Comparison of ENCODE assay signal across 25 cellular contexts in the genomic region with DNA sequence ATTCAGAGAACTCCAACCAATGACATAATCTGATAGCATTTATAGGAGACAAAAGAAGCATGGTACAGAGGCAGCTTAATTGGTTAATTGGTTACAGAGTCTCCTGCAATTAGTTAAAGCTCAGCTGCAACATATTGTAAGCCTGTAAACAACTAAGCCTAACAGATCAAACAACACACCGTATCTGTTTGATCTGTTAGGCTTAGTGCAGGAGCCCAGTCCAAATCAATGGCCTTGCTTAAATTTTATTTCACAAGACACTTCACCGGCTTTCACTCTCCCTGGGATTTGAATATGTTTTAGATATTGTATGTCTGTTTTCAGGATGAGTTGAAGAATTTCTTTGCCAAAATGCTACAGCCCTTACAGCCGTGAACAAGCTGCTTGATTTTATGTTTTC. TPM values are rescaled to one million over a fixed set of nuclear protein-coding genes. Genes with fewer than 3 reads are reported as not detected.
A peak's percentile ranks its signal among the peaks of the same experiment; 100 is the strongest.
DNase-seq lines count a peak whose midpoint lies in the region; ATAC-seq, FAIRE-seq and TF ChIP-seq lines count a peak whose summit lies in the region.
"Had no signal": no experiment of that assay in that cellular context is flagged by ENCODE, and none has a peak within 500 bp of the region (broad histone marks: within the 10 kb centered on the region; RNA-seq: fewer than 3 reads in every experiment).

No MANE protein-coding gene starts in this region.

- H3K27me3 ChIP-seq in right lobe of liver (no peaks in the 10 kb centered on the region), HepG2 (ENCODE audit: control insufficient read depth in 1 of 2, insufficient read depth in 2 of 2, low read length in 2 of 2) (0 out of 5 replicates have a peak, but pooled peaks cover 0 to under 1% of the 10 kb centered on the region in 2 experiments), endodermal cell (ENCODE audit: control insufficient read depth, insufficient read depth, low read length, poor library complexity, severe bottlenecking) (no peaks in the 10 kb centered on the region), pancreas (peaks cover 0 to 3% (median 0%) of the 10 kb centered on the region in 4 donors)
- H3K27me3 ChIP-seq: BLaER1, Peyer's patch had no signal

- no peaks in the 10 kb centered on the region for H4K20me1 ChIP-seq in HepG2 (ENCODE audit: insufficient read depth, low read length)
- H4K20me1 ChIP-seq: BLaER1 had no signal

- TF ChIP-seq EP300 in HepG2 (IDR thresholded peaks at IDR 0.05; ENCODE audit: low read depth in 2 of 2, low read length in 2 of 2) (no peak), HepG2 (CRISPR knock-in tag; IDR thresholded peaks at IDR 0.05; ENCODE audit: borderline replicate concordance) (no peak)

- 45% methylated on average over 3 of the region's 3 CpGs for WGBS in right lobe of liver (ENCODE audit: insufficient coverage, low coverage, low lambda C conversion rate, missing lambda C conversion rate)
- WGBS in HepG2 (ENCODE audit: low lambda C conversion rate): 13% methylated on average over 3 of the region's 3 CpGs
- 87 to 100% methylated on average over 2 to 3 of the region's 3 CpGs for WGBS in endodermal cell (ENCODE audit: insufficient coverage in 1 of 2, insufficient read length in 1 of 2), 2 experiments
- 18 to 27% methylated on average over 3 of the region's 3 CpGs for WGBS in pancreas, 2 donors

- H3K36me3 ChIP-seq in right lobe of liver: no peaks in the 10 kb centered on the region
- H3K36me3 ChIP-seq in HepG2 (replicated peaks in 1 of 2; ENCODE audit: control insufficient read depth in 1 of 2, insufficient read depth in 2 of 2, low read length in 2 of 2): no peaks in the 10 kb centered on the region
- H3K36me3 ChIP-seq in endodermal cell (ENCODE audit: control insufficient read depth, insufficient read depth, low read length): no peaks in the 10 kb centered on the region
- no peaks in the 10 kb centered on the region for H3K36me3 ChIP-seq in pancreas
- H3K36me3 ChIP-seq: BLaER1, Peyer's patch had no signal

- no peak overlapping the region for H3K27ac ChIP-seq in right lobe of liver
- no peak overlapping the region for H3K27ac ChIP-seq in HepG2 (ENCODE audit: extremely low read length, insufficient read depth, low read length)
- no peak overlapping the region for H3K27ac ChIP-seq in endodermal cell (ENCODE audit: low read depth, low read length)
- peak overlapping the region in 3 of 4 donors; percentile 12 to 58 (median 55) for H3K27ac ChIP-seq in pancreas
- H3K27ac ChIP-seq: BLaER1, Peyer's patch had no signal

- H3K27me3 Mint-ChIP-seq in endodermal cell (ENCODE audit: insufficient read depth): peaks cover 2% of the 10 kb centered on the region
- H3K27me3 Mint-ChIP-seq in activated naive CD8-positive, alpha-beta T cell treated with anti-CD3 and anti-CD28 coated beads, Interleukin-2, amount 50 U/mL, for 24 hours: no peaks in the 10 kb centered on the region

- H3K4me3 ChIP-seq in right lobe of liver (no peak overlapping the region), HepG2 (replicated peaks in 1 of 3; ENCODE audit: insufficient read depth in 1 of 3, low read depth in 2 of 3, low read length in 3 of 3) (no peak overlapping the region), endodermal cell (ENCODE audit: low read length) (no peak overlapping the region), pancreas (peak overlapping the region in 1 of 4 donors; percentile 1)
- H3K4me3 ChIP-seq: BLaER1, GM23338, K562, Peyer's patch had no signal

- FAIRE-seq in HepG2 (lab: Jason Lieb, UNC) (no peak), pancreas (lab: Jason Lieb, UNC) (no peak)
- FAIRE-seq: G401.6 had no signal

- in situ Hi-C loops in HepG2 (cut with HindIII; ENCODE audit: extremely low pct_ligation_motif_present, low pct_unique_long_range_greater_than_20kb): no loop called here

- no TSS peak for BruUV-seq in HepG2 (replicated peaks; lab: Mats Ljungman, UMichigan)

- DNase-seq in right lobe of liver: no peak
- no peak for DNase-seq in HepG2 (ENCODE audit: low spot score)
- DNase-seq in endodermal cell: peak; percentile 2
- DNase-seq in pancreas: no peak
- DNase-seq in cardiac septum (ENCODE audit: low spot score): no peak
- no peak for DNase-seq in activated effector memory CD4-positive, alpha-beta T cell treated with Interleukin-2 at 50 U/mL for 16 hours
- DNase-seq in central memory CD4-positive, alpha-beta T cell: no peak
- no peak for DNase-seq in activated naive CD8-positive, alpha-beta T cell treated with anti-CD3 and anti-CD28 coated beads, Interleukin-2, amount 50 U/mL, for 24 hours
- DNase-seq: CD4-positive, alpha-beta T cell; DMS53; H9; HFFc6; Kasumi-1; NCI-H2029 treated with DMSO at 0.1 percent for 48 hours; NCI-H446 treated with DMSO at 0.1 percent for 48 hours; NCI-H526; Peyer's patch; SHP77 treated with DMSO at 0.1 percent for 48 hours had no signal

- POLR2A ChIA-PET in HepG2 (lab: Yijun Ruan, JAX): no interaction called here

- no peaks in the 10 kb centered on the region for H3K9me3 ChIP-seq in right lobe of liver
- H3K9me3 ChIP-seq in HepG2 (ENCODE audit: low read length): no peaks in the 10 kb centered on the region
- no peaks in the 10 kb centered on the region for H3K9me3 ChIP-seq in endodermal cell (ENCODE audit: control insufficient read depth, low read length)
- H3K9me3 ChIP-seq in pancreas: no peaks in the 10 kb centered on the region
- H3K9me3 ChIP-seq: BLaER1, Peyer's patch had no signal

- intact Hi-C loops in right lobe of liver (cut with DNase I): no loop called here
- intact Hi-C loops in HepG2 (cut with micrococcal nuclease; ENCODE audit: unreplicated experiment): no loop called here
- intact Hi-C loops in pancreas (cut with DNase I): no loop called here
- intact Hi-C loops in cardiac septum (cut with DNase I): no loop called here

- no peaks in the 10 kb centered on the region for H3K9me3 Mint-ChIP-seq in endodermal cell
- H3K9me3 Mint-ChIP-seq in activated naive CD8-positive, alpha-beta T cell treated with anti-CD3 and anti-CD28 coated beads, Interleukin-2, amount 50 U/mL, for 24 hours: no peaks in the 10 kb centered on the region
- H3K9me3 Mint-ChIP-seq: CD4-positive, alpha-beta T cell; GM23338; H9; HFFc6 had no signal

- H3K79me2 ChIP-seq in HepG2 (ENCODE audit: insufficient read depth, low read length): no peaks in the 10 kb centered on the region

- TF ChIP-seq CTCF in right lobe of liver (IDR thresholded peaks at IDR 0.05) (no peak), HepG2 (CRISPR knock-in tag; IDR thresholded peaks at IDR 0.05) (no peak), endodermal cell (conservative IDR thresholded peaks at IDR 0.05) (no peak), pancreas (IDR thresholded peaks at IDR 0.05) (no peak)

- peak overlapping the region; percentile 22 for H3K4me3 Mint-ChIP-seq in endodermal cell
- no peak overlapping the region for H3K4me3 Mint-ChIP-seq in activated naive CD8-positive, alpha-beta T cell treated with anti-CD3 and anti-CD28 coated beads, Interleukin-2, amount 50 U/mL, for 24 hours
- H3K4me3 Mint-ChIP-seq: CD4-positive, alpha-beta T cell; GM23338; H9; HFFc6 had no signal

- TF ChIP-seq POLR2A in right lobe of liver (IDR thresholded peaks at IDR 0.05) (no peak), HepG2 (IDR thresholded peaks at IDR 0.05; ENCODE audit: insufficient read depth in 1 of 2, low read depth in 2 of 2, low read length in 2 of 2) (no peak)

- CTCF ChIA-PET in HepG2 (lab: Yijun Ruan, JAX; ENCODE audit: low intra/inter-chr PET ratio, low total read pairs): no interaction called here

- peaks cover 0 to 9% (median 1%) of the 10 kb centered on the region in 4 donors for H3K4me1 ChIP-seq in right lobe of liver
- peaks cover 28% of the 10 kb centered on the region for H3K4me1 ChIP-seq in HepG2 (ENCODE audit: insufficient read depth, low read length)
- H3K4me1 ChIP-seq in endodermal cell (ENCODE audit: control insufficient read depth, insufficient read depth, low read length): peaks cover 21% of the 10 kb centered on the region
- peaks cover 26 to 67% (median 45%) of the 10 kb centered on the region in 3 donors for H3K4me1 ChIP-seq in pancreas

- no peak overlapping the region for H3K27ac Mint-ChIP-seq in endodermal cell
- H3K27ac Mint-ChIP-seq in activated naive CD8-positive, alpha-beta T cell treated with anti-CD3 and anti-CD28 coated beads, Interleukin-2, amount 50 U/mL, for 24 hours: no peak overlapping the region
- H3K27ac Mint-ChIP-seq: CD4-positive, alpha-beta T cell; GM23338; H9; HFFc6 had no signal

- H3K4me1 Mint-ChIP-seq in endodermal cell: peaks cover 32% of the 10 kb centered on the region
- no peaks in the 10 kb centered on the region for H3K4me1 Mint-ChIP-seq in activated naive CD8-positive, alpha-beta T cell treated with anti-CD3 and anti-CD28 coated beads, Interleukin-2, amount 50 U/mL, for 24 hours

- no peaks in the 10 kb centered on the region for H3K36me3 Mint-ChIP-seq in endodermal cell (ENCODE audit: low read depth)
- H3K36me3 Mint-ChIP-seq in activated naive CD8-positive, alpha-beta T cell treated with anti-CD3 and anti-CD28 coated beads, Interleukin-2, amount 50 U/mL, for 24 hours (ENCODE audit: low read depth): no peaks in the 10 kb centered on the region

- H3K9ac ChIP-seq in HepG2 (ENCODE audit: insufficient read depth, low read depth, low read length): no peak overlapping the region
- H3K9ac ChIP-seq in endodermal cell (ENCODE audit: extremely low read depth, low read length, poor library complexity, severe bottlenecking): no peak overlapping the region
- H3K9ac ChIP-seq: BLaER1 had no signal

- TF ChIP-seq RAD21 in HepG2 (CRISPR knock-in tag; IDR thresholded peaks at IDR 0.05): no peak

- ATAC-seq in right lobe of liver: peak; percentile 68 to 86 (median 74)
- ATAC-seq in HepG2: no peak
- ATAC-seq in pancreas: peak in 3 of 4 donors; percentile 2 to 14 (median 4)
- ATAC-seq in activated naive CD8-positive, alpha-beta T cell treated with anti-CD3 and anti-CD28 coated beads, Interleukin-2, amount 50 U/mL, for 24 hours: no peak
- ATAC-seq: GM23338 had no signal

- no peak overlapping the region for H2AFZ ChIP-seq in HepG2 (ENCODE audit: low read length)
- H2AFZ ChIP-seq: GM23338 had no signal

- H3K4me2 ChIP-seq in HepG2 (ENCODE audit: low read depth, low read length): no peak overlapping the region
- H3K4me2 ChIP-seq: BLaER1, GM23338 had no signal

RNA-seq across cellular contexts. Expression of a gene that starts 5.4 kb away (rescaled TPM):
- total RNA-seq in right lobe of liver: 100 to 1,000 TPM in 1 of 6 experiments, 10 to 100 TPM in 5; 20.1 to 106 (median 34.1) TPM
- total RNA-seq in HepG2 (2016; rRNA removed; fragmentation: Illumina TruSeq; extraction: Trizol): not detected in 2 replicates
- total RNA-seq in HepG2 (2016; cell fraction: cytosol; rRNA removed; fragmentation: Illumina TruSeq; extraction: Trizol; ENCODE audit: low read depth): not detected in 2 replicates
- not detected in 2 replicates for total RNA-seq in HepG2 (2016; cell fraction: insoluble cytoplasmic fraction; rRNA removed; fragmentation: Illumina TruSeq; extraction: Trizol)
- total RNA-seq in HepG2 (2016; cell fraction: membrane; rRNA removed; fragmentation: Illumina TruSeq; extraction: Trizol): not detected in 2 replicates
- not detected in 2 replicates for total RNA-seq in HepG2 (2016; cell fraction: nucleus; rRNA removed; fragmentation: Illumina TruSeq; extraction: Trizol)
- polyA plus RNA-seq in HepG2 (2011; rRNA removed): not detected in 2 replicates
- polyA plus RNA-seq in HepG2 (2011; cell fraction: cytosol; rRNA removed): not detected in 2 replicates
- not detected in 2 replicates for polyA plus RNA-seq in HepG2 (2011; cell fraction: nucleus; rRNA removed)
- not detected in 2 replicates for polyA plus RNA-seq in HepG2 (2012)
- not detected in 2 replicates for polyA plus RNA-seq in HepG2 (2016; cell fraction: cytosol; fragmentation: Illumina TruSeq; extraction: Trizol; ENCODE audit: low read depth)
- polyA plus RNA-seq in HepG2 (2016; cell fraction: insoluble cytoplasmic fraction; fragmentation: Illumina TruSeq; extraction: Trizol; ENCODE audit: low read depth): not detected in 2 replicates
- polyA plus RNA-seq in HepG2 (2016; cell fraction: membrane; fragmentation: Illumina TruSeq; extraction: Trizol; ENCODE audit: low read depth): not detected in 2 replicates
- not detected in 2 replicates for polyA plus RNA-seq in HepG2 (2016; cell fraction: nucleus; fragmentation: Illumina TruSeq; extraction: Trizol; ENCODE audit: insufficient read depth, low read depth)
- polyA minus RNA-seq in HepG2 (2011; rRNA and poly(A)+ RNA removed; ENCODE audit: low replicate concordance): not detected in 2 replicates
- not detected in 2 replicates for polyA minus RNA-seq in HepG2 (2011; cell fraction: cytosol; rRNA and poly(A)+ RNA removed)
- not detected in 2 replicates for polyA minus RNA-seq in HepG2 (2011; cell fraction: nucleus; rRNA and poly(A)+ RNA removed)
- 10 to 100 TPM in 1 of 2 donors, 1 to 10 TPM in 1; 9.9 to 10.7 TPM for total RNA-seq in endodermal cell
- polyA plus RNA-seq in endodermal cell (2013, experiment 1 of 2): 41.2 TPM
- 25.8 TPM for polyA plus RNA-seq in endodermal cell (2013, experiment 2 of 2)
- total RNA-seq in pancreas: 100 to 1,000 TPM; 281 to 696 (median 362) TPM
- 100 to 1,000 TPM; 144 to 177 TPM for polyA plus RNA-seq in pancreas
- 171 TPM for total RNA-seq in cardiac septum
- total RNA-seq: A172; CD4-positive, alpha-beta T cell; HFFc6 had no signal

RNA-seq across cellular contexts. Expression of a gene that starts 27.0 kb away (rescaled TPM):
- 1 to 10 TPM; 2.3 to 7.9 (median 4.0) TPM for total RNA-seq in right lobe of liver
- not detected in 2 replicates for total RNA-seq in HepG2 (2016; rRNA removed; fragmentation: Illumina TruSeq; extraction: Trizol)
- total RNA-seq in HepG2 (2016; cell fraction: cytosol; rRNA removed; fragmentation: Illumina TruSeq; extraction: Trizol; ENCODE audit: low read depth): not detected in 2 replicates
- not detected in 2 replicates for total RNA-seq in HepG2 (2016; cell fraction: insoluble cytoplasmic fraction; rRNA removed; fragmentation: Illumina TruSeq; extraction: Trizol)
- not detected in 2 replicates for total RNA-seq in HepG2 (2016; cell fraction: membrane; rRNA removed; fragmentation: Illumina TruSeq; extraction: Trizol)
- not detected in 2 replicates for total RNA-seq in HepG2 (2016; cell fraction: nucleus; rRNA removed; fragmentation: Illumina TruSeq; extraction: Trizol)
- not detected in 2 replicates for polyA plus RNA-seq in HepG2 (2011; rRNA removed)
- polyA plus RNA-seq in HepG2 (2011; cell fraction: cytosol; rRNA removed): not detected in 2 replicates
- not detected in 2 replicates for polyA plus RNA-seq in HepG2 (2011; cell fraction: nucleus; rRNA removed)
- polyA plus RNA-seq in HepG2 (2012): not detected in 2 replicates
- not detected in 2 replicates for polyA plus RNA-seq in HepG2 (2016; cell fraction: cytosol; fragmentation: Illumina TruSeq; extraction: Trizol; ENCODE audit: low read depth)
- not detected in 2 replicates for polyA plus RNA-seq in HepG2 (2016; cell fraction: insoluble cytoplasmic fraction; fragmentation: Illumina TruSeq; extraction: Trizol; ENCODE audit: low read depth)
- not detected in 2 replicates for polyA plus RNA-seq in HepG2 (2016; cell fraction: membrane; fragmentation: Illumina TruSeq; extraction: Trizol; ENCODE audit: low read depth)
- polyA plus RNA-seq in HepG2 (2016; cell fraction: nucleus; fragmentation: Illumina TruSeq; extraction: Trizol; ENCODE audit: insufficient read depth, low read depth): not detected in 2 replicates
- not detected in 2 replicates for polyA minus RNA-seq in HepG2 (2011; rRNA and poly(A)+ RNA removed; ENCODE audit: low replicate concordance)
- not detected in 2 replicates for polyA minus RNA-seq in HepG2 (2011; cell fraction: cytosol; rRNA and poly(A)+ RNA removed)
- polyA minus RNA-seq in HepG2 (2011; cell fraction: nucleus; rRNA and poly(A)+ RNA removed): not detected in 2 replicates
- not detected for total RNA-seq in endodermal cell
- not detected for polyA plus RNA-seq in endodermal cell (2013, experiment 1 of 2)
- polyA plus RNA-seq in endodermal cell (2013, experiment 2 of 2): 0.33 TPM
- 1 to 10 TPM in 3 of 6 donors, under 1 TPM in 3; 0.31 to 9.9 (median 1.5) TPM for total RNA-seq in pancreas
- 1 to 10 TPM in 1 of 2 donors, under 1 TPM in 1; 0.99 to 1.1 TPM for polyA plus RNA-seq in pancreas
- total RNA-seq in cardiac septum: 3.1 TPM
- total RNA-seq: A172, H9, HFFc6, HT1080, M059J had no signal
- polyA plus RNA-seq: GM23338 had no signal

RNA-seq across cellular contexts. Expression of a gene that starts 39.9 kb away (rescaled TPM):
- total RNA-seq in right lobe of liver (not detected), HepG2 (2016; rRNA removed; fragmentation: Illumina TruSeq; extraction: Trizol) (not detected in 2 replicates), endodermal cell (not detected), pancreas (not detected), cardiac septum (not detected)
- total RNA-seq in HepG2 (2016; cell fraction: cytosol; rRNA removed; fragmentation: Illumina TruSeq; extraction: Trizol; ENCODE audit: low read depth): not detected in 2 replicates
- total RNA-seq in HepG2 (2016; cell fraction: insoluble cytoplasmic fraction; rRNA removed; fragmentation: Illumina TruSeq; extraction: Trizol): not detected in 2 replicates
- not detected in 2 replicates for total RNA-seq in HepG2 (2016; cell fraction: membrane; rRNA removed; fragmentation: Illumina TruSeq; extraction: Trizol)
- not detected in 2 replicates for total RNA-seq in HepG2 (2016; cell fraction: nucleus; rRNA removed; fragmentation: Illumina TruSeq; extraction: Trizol)
- polyA plus RNA-seq in HepG2 (2011; rRNA removed) (not detected in 2 replicates), pancreas (not detected)
- not detected in 2 replicates for polyA plus RNA-seq in HepG2 (2011; cell fraction: cytosol; rRNA removed)
- polyA plus RNA-seq in HepG2 (2011; cell fraction: nucleus; rRNA removed): not detected in 2 replicates
- not detected in 2 replicates for polyA plus RNA-seq in HepG2 (2012)
- not detected in 2 replicates for polyA plus RNA-seq in HepG2 (2016; cell fraction: cytosol; fragmentation: Illumina TruSeq; extraction: Trizol; ENCODE audit: low read depth)
- not detected in 2 replicates for polyA plus RNA-seq in HepG2 (2016; cell fraction: insoluble cytoplasmic fraction; fragmentation: Illumina TruSeq; extraction: Trizol; ENCODE audit: low read depth)
- not detected in 2 replicates for polyA plus RNA-seq in HepG2 (2016; cell fraction: membrane; fragmentation: Illumina TruSeq; extraction: Trizol; ENCODE audit: low read depth)
- polyA plus RNA-seq in HepG2 (2016; cell fraction: nucleus; fragmentation: Illumina TruSeq; extraction: Trizol; ENCODE audit: insufficient read depth, low read depth): not detected in 2 replicates
- not detected in 2 replicates for polyA minus RNA-seq in HepG2 (2011; rRNA and poly(A)+ RNA removed; ENCODE audit: low replicate concordance)
- polyA minus RNA-seq in HepG2 (2011; cell fraction: cytosol; rRNA and poly(A)+ RNA removed): not detected in 2 replicates
- not detected in 2 replicates for polyA minus RNA-seq in HepG2 (2011; cell fraction: nucleus; rRNA and poly(A)+ RNA removed)
- polyA plus RNA-seq in endodermal cell (2013, experiment 1 of 2): not detected
- polyA plus RNA-seq in endodermal cell (2013, experiment 2 of 2): not detected
- total RNA-seq: A172; CD4-positive, alpha-beta T cell; GM23338; H9; HFFc6; HT1080; K562; M059J; Peyer's patch had no signal
- polyA plus RNA-seq: GM23338, K562 had no signal

Comparison
In these comparisons a context has a peak if more than half of its experiments do, and no peak if none do; other contexts are left out.
1. ATAC-seq: peak in right lobe of liver (4 of 4) and pancreas (3 of 4); none in HepG2 (single experiment) and activated naive CD8-positive, alpha-beta T cell treated with anti-CD3 and anti-CD28 coated beads, Interleukin-2, amount 50 U/mL, for 24 hours (single experiment).
2. RNA of a gene that starts 5.4 kb away (total RNA-seq): 281 to 696 TPM in pancreas, 171 TPM in cardiac septum (single experiment), 20.1 to 106 TPM in right lobe of liver and 9.9 to 10.7 TPM in endodermal cell; not detected in HepG2; every median in the first group is over 4 times any median in the second.
3. H3K27ac ChIP-seq: peak in pancreas (3 of 4); none in right lobe of liver (0 of 3), HepG2 (single experiment) and endodermal cell (single experiment).